Comparison of ENCODE assay signal across 15 cellular contexts in the genomic region with DNA sequence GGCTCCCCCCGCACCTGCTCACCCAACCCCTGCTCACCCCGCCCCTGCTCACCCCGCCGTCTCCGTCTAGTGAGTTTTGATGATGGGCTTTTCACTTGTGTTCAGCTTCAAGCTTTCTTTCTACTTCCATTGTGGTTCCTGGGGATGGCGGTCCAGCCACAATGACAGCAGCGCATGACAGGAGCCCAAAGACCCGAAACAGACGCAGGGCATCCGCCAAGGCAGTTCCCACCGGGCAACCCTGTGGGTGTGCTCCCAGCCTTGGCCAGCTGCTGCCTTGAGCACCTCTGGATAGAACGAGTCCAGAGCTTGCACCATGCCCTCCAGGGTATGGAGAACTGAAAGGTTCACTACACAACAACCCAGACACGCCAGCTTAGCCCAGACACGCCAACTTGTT.
DNase-seq lines count a peak whose midpoint lies in the region; ATAC-seq and TF ChIP-seq lines count a peak whose summit lies in the region.
"Had no signal": no experiment of that assay in that cellular context is flagged by ENCODE, and none has a peak within 500 bp of the region (broad histone marks: within the 10 kb centered on the region; RNA-seq: fewer than 3 reads in every experiment).

No MANE protein-coding gene starts in this region.

- H3K36me3 ChIP-seq in breast epithelium, result no peaks in the 10 kb centered on the region
- H3K36me3 ChIP-seq: prostate gland had no signal

- H3K27ac Mint-ChIP-seq in T-helper 2 cell treated with Interferon-gamma antibody and Interleukin-4, amounts not matched to agents 5 μg/mL and 100 μg/mL, for 36 hours, result peak overlapping the region; percentile 63
- peak overlapping the region; percentile 39 for H3K27ac Mint-ChIP-seq in MCF 10A (ENCODE audit: low read depth, unreplicated experiment)
- peak overlapping the region; percentile 51 for H3K27ac Mint-ChIP-seq in activated naive CD8-positive, alpha-beta T cell treated with anti-CD3 and anti-CD28 coated beads, Interleukin-2, amount 10 ng/mL, durations not matched to agents 7 days and 5 days
- H3K27ac Mint-ChIP-seq in stimulated activated naive B cell treated with anti-CD40 and anti-IgM and Interleukin-4, amounts not matched to agents 10 μg/mL and 1 μg/mL and 100 μg/mL, for 72 hours, result peak overlapping the region; percentile 20
- H3K27ac Mint-ChIP-seq: B cell had no signal

- peaks cover 78% of the 10 kb centered on the region for H3K36me3 Mint-ChIP-seq in T-helper 2 cell treated with Interferon-gamma antibody and Interleukin-4, amounts not matched to agents 5 μg/mL and 100 μg/mL, for 36 hours (ENCODE audit: low read depth)
- H3K36me3 Mint-ChIP-seq in MCF 10A (ENCODE audit: insufficient read depth, unreplicated experiment), result peaks cover 40% of the 10 kb centered on the region
- H3K36me3 Mint-ChIP-seq in activated naive CD8-positive, alpha-beta T cell treated with anti-CD3 and anti-CD28 coated beads, Interleukin-2, amount 10 ng/mL, durations not matched to agents 7 days and 5 days, result peaks cover 30% of the 10 kb centered on the region
- peaks cover 64 to 79% of the 10 kb centered on the region in 2 donors for H3K36me3 Mint-ChIP-seq in stimulated activated naive B cell treated with anti-CD40 and anti-IgM and Interleukin-4, amounts not matched to agents 10 μg/mL and 1 μg/mL and 100 μg/mL, for 72 hours

- no peak for TF ChIP-seq POLR2A in breast epithelium (IDR thresholded peaks at IDR 0.05)

- CTCF ChIA-PET in MCF 10A (lab: Yijun Ruan, JAX), result interaction anchor here (0.6 to 3.8 kb wide), 14 partner anchors 8 to 471 kb away, joined by 3 to 12 read pairs (median 4); no protein-coding TSS in a partner anchor

- no peak for DNase-seq in T-helper 2 cell treated with Interferon-gamma antibody and Interleukin-4, amounts not matched to agents 5 μg/mL and 100 μg/mL, for 36 hours (ENCODE audit: low spot score)
- no peak for DNase-seq in T-helper 2 cell
- no peak for DNase-seq in MCF 10A (ENCODE audit: unreplicated experiment)
- no peak for DNase-seq in breast epithelium (ENCODE audit: low spot score in 2 of 2)
- DNase-seq in activated naive CD8-positive, alpha-beta T cell treated with anti-CD3 and anti-CD28 coated beads, Interleukin-2, amount 10 ng/mL, durations not matched to agents 7 days and 5 days, result no peak
- DNase-seq in stimulated activated naive B cell treated with anti-CD40 and anti-IgM and Interleukin-4, amounts not matched to agents 10 μg/mL and 1 μg/mL and 100 μg/mL, for 72 hours, result no peak
- no peak for DNase-seq in UCSD-AML1 (lab: John Stamatoyannopoulos, UW; ENCODE audit: unreplicated experiment)
- DNase-seq in NAMALWA (ENCODE audit: low spot score), result no peak
- DNase-seq: NCI-H1105 treated with DMSO at 0.1 percent for 48 hours, NCI-H2029 treated with DMSO at 0.1 percent for 48 hours had no signal

- H3K4me1 ChIP-seq in breast epithelium, result no peaks in the 10 kb centered on the region
- H3K4me1 ChIP-seq: prostate gland had no signal

- no peak overlapping the region for H3K27ac ChIP-seq in breast epithelium
- H3K27ac ChIP-seq: prostate gland, upper lobe of left lung had no signal

- no peaks in the 10 kb centered on the region for H3K27me3 ChIP-seq in breast epithelium
- H3K27me3 ChIP-seq: upper lobe of left lung had no signal

- ATAC-seq in activated naive CD8-positive, alpha-beta T cell treated with anti-CD3 and anti-CD28 coated beads, Interleukin-2, amount 10 ng/mL, durations not matched to agents 7 days and 5 days (ENCODE audit: low read depth), result no peak
- no peak for ATAC-seq in stimulated activated naive B cell treated with anti-CD40 and anti-IgM and Interleukin-4, amounts not matched to agents 10 μg/mL and 1 μg/mL and 100 μg/mL, for 72 hours (replicated peaks)

- H3K4me3 Mint-ChIP-seq in T-helper 2 cell treated with Interferon-gamma antibody and Interleukin-4, amounts not matched to agents 5 μg/mL and 100 μg/mL, for 36 hours, result no peak overlapping the region
- no peak overlapping the region for H3K4me3 Mint-ChIP-seq in MCF 10A (ENCODE audit: unreplicated experiment)
- no peak overlapping the region for H3K4me3 Mint-ChIP-seq in activated naive CD8-positive, alpha-beta T cell treated with anti-CD3 and anti-CD28 coated beads, Interleukin-2, amount 10 ng/mL, durations not matched to agents 7 days and 5 days
- H3K4me3 Mint-ChIP-seq in stimulated activated naive B cell treated with anti-CD40 and anti-IgM and Interleukin-4, amounts not matched to agents 10 μg/mL and 1 μg/mL and 100 μg/mL, for 72 hours, result no peak overlapping the region
- H3K4me3 Mint-ChIP-seq: activated naive CD8-positive, alpha-beta T cell; B cell had no signal

- H3K4me3 ChIP-seq in breast epithelium, result no peak overlapping the region
- H3K4me3 ChIP-seq: lung, prostate gland, upper lobe of left lung had no signal

- BruUV-seq in MCF 10A (replicated peaks; lab: Mats Ljungman, UMichigan), result no TSS peak

- no peaks in the 10 kb centered on the region for H3K27me3 Mint-ChIP-seq in T-helper 2 cell treated with Interferon-gamma antibody and Interleukin-4, amounts not matched to agents 5 μg/mL and 100 μg/mL, for 36 hours (ENCODE audit: low read depth)
- no peaks in the 10 kb centered on the region for H3K27me3 Mint-ChIP-seq in MCF 10A (ENCODE audit: insufficient read depth, unreplicated experiment)
- H3K27me3 Mint-ChIP-seq in activated naive CD8-positive, alpha-beta T cell treated with anti-CD3 and anti-CD28 coated beads, Interleukin-2, amount 10 ng/mL, durations not matched to agents 7 days and 5 days, result no peaks in the 10 kb centered on the region
- no peaks in the 10 kb centered on the region for H3K27me3 Mint-ChIP-seq in stimulated activated naive B cell treated with anti-CD40 and anti-IgM and Interleukin-4, amounts not matched to agents 10 μg/mL and 1 μg/mL and 100 μg/mL, for 72 hours
- H3K27me3 Mint-ChIP-seq: activated naive CD8-positive, alpha-beta T cell; B cell had no signal

- intact Hi-C loops in MCF 10A (cut with micrococcal nuclease) (loop anchor here (1.0 to 10.0 kb wide), 2 partner anchors 32 to 474 kb away; no protein-coding TSS in a partner anchor), breast epithelium (cut with DNase I; ENCODE audit: low total_unique reads) (no loop called here)

- H3K4me1 Mint-ChIP-seq in T-helper 2 cell treated with Interferon-gamma antibody and Interleukin-4, amounts not matched to agents 5 μg/mL and 100 μg/mL, for 36 hours (ENCODE audit: low read depth), result peaks cover 48% of the 10 kb centered on the region
- peaks cover 36% of the 10 kb centered on the region for H3K4me1 Mint-ChIP-seq in MCF 10A (ENCODE audit: insufficient read depth, unreplicated experiment)
- peaks cover 34% of the 10 kb centered on the region for H3K4me1 Mint-ChIP-seq in activated naive CD8-positive, alpha-beta T cell treated with anti-CD3 and anti-CD28 coated beads, Interleukin-2, amount 10 ng/mL, durations not matched to agents 7 days and 5 days
- peaks cover 31 to 52% of the 10 kb centered on the region in 2 donors for H3K4me1 Mint-ChIP-seq in stimulated activated naive B cell treated with anti-CD40 and anti-IgM and Interleukin-4, amounts not matched to agents 10 μg/mL and 1 μg/mL and 100 μg/mL, for 72 hours

- H3K9me3 Mint-ChIP-seq in T-helper 2 cell treated with Interferon-gamma antibody and Interleukin-4, amounts not matched to agents 5 μg/mL and 100 μg/mL, for 36 hours, result no peaks in the 10 kb centered on the region
- no peaks in the 10 kb centered on the region for H3K9me3 Mint-ChIP-seq in MCF 10A (ENCODE audit: unreplicated experiment)
- no peaks in the 10 kb centered on the region for H3K9me3 Mint-ChIP-seq in activated naive CD8-positive, alpha-beta T cell treated with anti-CD3 and anti-CD28 coated beads, Interleukin-2, amount 10 ng/mL, durations not matched to agents 7 days and 5 days
- no peaks in the 10 kb centered on the region for H3K9me3 Mint-ChIP-seq in stimulated activated naive B cell treated with anti-CD40 and anti-IgM and Interleukin-4, amounts not matched to agents 10 μg/mL and 1 μg/mL and 100 μg/mL, for 72 hours

- no peaks in the 10 kb centered on the region for H3K9me3 ChIP-seq in breast epithelium
- H3K9me3 ChIP-seq: prostate gland, upper lobe of left lung had no signal

- POLR2A ChIA-PET in MCF 10A (lab: Yijun Ruan, JAX), result interaction anchor here (1.0 to 3.9 kb wide), 8 partner anchors 37 to 444 kb away, joined by 3 to 19 read pairs (median 4); no protein-coding TSS in a partner anchor
- POLR2A ChIA-PET in activated naive CD8-positive, alpha-beta T cell treated with anti-CD3 and anti-CD28 coated beads, Interleukin-2, amount 10 ng/mL, durations not matched to agents 7 days and 5 days (lab: Charles Lee), result interaction anchor here (0.9 to 1.1 kb wide), 2 partner anchors 40 to 351 kb away, joined by 3 to 8 read pairs; no protein-coding TSS in a partner anchor

- TF ChIP-seq CTCF in MCF 10A (IDR thresholded peaks at IDR 0.05; ENCODE audit: unreplicated experiment) (no peak), breast epithelium (IDR thresholded peaks at IDR 0.05) (no peak)
